In genomic region chr22:41345807-41346335, GRCh38 we compare ENCODE assay signal across 39 cellular contexts.
"Had no signal": no experiment of that assay in that cellular context is flagged by ENCODE, and none has a peak within 500 bp of the region (broad histone marks: within the 10 kb centered on the region; RNA-seq: fewer than 3 reads in every experiment).

No MANE protein-coding gene starts in this region.

- H3K9me3 Mint-ChIP-seq: activated B cell treated with CpG ODN at 0.5 μM for 24 hours; activated CD4-positive, alpha-beta memory T cell treated with anti-CD3 and anti-CD28 coated beads for 36 hours; activated CD4-positive, alpha-beta T cell treated with anti-CD3 and anti-CD28 coated beads, Interleukin-2, amount 10 ng/mL, durations not matched to agents 24 days and 14 days; activated CD8-positive, alpha-beta T cell treated with anti-CD3 and anti-CD28 coated beads for 36 hours; activated naive CD4-positive, alpha-beta T cell treated with anti-CD3 and anti-CD28 coated beads, Interleukin-2, amount 10 ng/mL, durations not matched to agents 7 days and 5 days; activated naive CD4-positive, alpha-beta T cell treated with anti-CD3 and anti-CD28 coated beads, Interleukin-2, amount 50 U/mL, for 24 hours; activated naive CD8-positive, alpha-beta T cell treated with anti-CD3 and anti-CD28 coated beads, Interleukin-2, amount 10 ng/mL, durations not matched to agents 7 days and 5 days; activated naive CD8-positive, alpha-beta T cell treated with anti-CD3 and anti-CD28 coated beads, Interleukin-2, amount 50 U/mL, for 24 hours; activated T-cell treated with anti-CD3 and anti-CD28 coated beads, Interleukin-2, amount 50 U/mL, for 4 hours; activated T-cell treated with anti-CD3 and anti-CD28 coated beads, Interleukin-2, amount 50 U/mL, for 72 hours; activated T-helper 1 cell treated with anti-CD3 and anti-CD28 coated beads, Interleukin-12 subunit alpha, Interleukin-12 subunit beta, Interleukin-2, Interleukin-4 antibody, amounts not matched to agents 30 ng/mL and 10 ng/mL and 1 ng/mL, durations not matched to agents 14 hours and 24 hours and 36 hours; activated T-helper 17 cell treated with anti-CD3 and anti-CD28 coated beads, Interleukin-2, amount 50 U/mL, for 72 hours; brain; central memory CD8-positive, alpha-beta T cell; T-helper 1 cell treated with Interleukin-12 subunit alpha and Interleukin-12 subunit beta and Interleukin-4 antibody, amounts not matched to agents 30 μg/mL and 1 μg/mL, for 36 hours; T-helper 2 cell treated with Interferon-gamma antibody and Interleukin-4, amounts not matched to agents 5 μg/mL and 100 μg/mL, for 36 hours had no signal

- H3K27ac Mint-ChIP-seq: activated B cell treated with CpG ODN at 0.5 μM for 24 hours; activated CD4-positive, alpha-beta memory T cell treated with anti-CD3 and anti-CD28 coated beads for 36 hours; activated CD4-positive, alpha-beta T cell treated with anti-CD3 and anti-CD28 coated beads, Interleukin-2, amount 10 ng/mL, durations not matched to agents 24 days and 14 days; activated CD8-positive, alpha-beta T cell treated with anti-CD3 and anti-CD28 coated beads for 36 hours; activated naive CD4-positive, alpha-beta T cell treated with anti-CD3 and anti-CD28 coated beads, Interleukin-2, amount 10 ng/mL, durations not matched to agents 7 days and 5 days; activated naive CD4-positive, alpha-beta T cell treated with anti-CD3 and anti-CD28 coated beads, Interleukin-2, amount 50 U/mL, for 24 hours; activated naive CD8-positive, alpha-beta T cell; activated naive CD8-positive, alpha-beta T cell treated with anti-CD3 and anti-CD28 coated beads, Interleukin-2, amount 10 ng/mL, durations not matched to agents 7 days and 5 days; activated naive CD8-positive, alpha-beta T cell treated with anti-CD3 and anti-CD28 coated beads, Interleukin-2, amount 50 U/mL, for 24 hours; activated T-cell treated with anti-CD3 and anti-CD28 coated beads, Interleukin-2, amount 50 U/mL, for 72 hours; activated T-helper 1 cell treated with anti-CD3 and anti-CD28 coated beads, Interleukin-12 subunit alpha, Interleukin-12 subunit beta, Interleukin-2, Interleukin-4 antibody, amounts not matched to agents 30 ng/mL and 10 ng/mL and 1 ng/mL, durations not matched to agents 14 hours and 24 hours and 36 hours; activated T-helper 17 cell treated with anti-CD3 and anti-CD28 coated beads, Interleukin-2, amount 50 U/mL, for 72 hours; brain; T-helper 1 cell treated with Interleukin-12 subunit alpha and Interleukin-12 subunit beta and Interleukin-4 antibody, amounts not matched to agents 30 μg/mL and 1 μg/mL, for 36 hours; T-helper 2 cell treated with Interferon-gamma antibody and Interleukin-4, amounts not matched to agents 5 μg/mL and 100 μg/mL, for 36 hours had no signal

- H3K4me1 Mint-ChIP-seq: activated B cell treated with CpG ODN at 0.5 μM for 24 hours; activated naive CD4-positive, alpha-beta T cell treated with anti-CD3 and anti-CD28 coated beads, Interleukin-2, amount 50 U/mL, for 24 hours; brain had no signal

- ATAC-seq: activated CD8-positive, alpha-beta T cell treated with anti-CD3 and anti-CD28 coated beads for 36 hours; activated naive CD8-positive, alpha-beta T cell treated with anti-CD3 and anti-CD28 coated beads, Interleukin-2, amount 50 U/mL, for 24 hours; activated T-cell treated with anti-CD3 and anti-CD28 coated beads, Interleukin-2, amount 50 U/mL, for 4 hours; activated T-cell treated with anti-CD3 and anti-CD28 coated beads, Interleukin-2, amount 50 U/mL, for 72 hours; activated T-helper 17 cell treated with anti-CD3 and anti-CD28 coated beads, Interleukin-2, amount 50 U/mL, for 72 hours had no signal

- H3K27me3 Mint-ChIP-seq: activated B cell treated with CpG ODN at 0.5 μM for 24 hours; activated CD4-positive, alpha-beta memory T cell treated with anti-CD3 and anti-CD28 coated beads for 36 hours; activated CD4-positive, alpha-beta T cell treated with anti-CD3 and anti-CD28 coated beads, Interleukin-2, amount 10 ng/mL, durations not matched to agents 24 days and 14 days; activated CD8-positive, alpha-beta T cell treated with anti-CD3 and anti-CD28 coated beads for 36 hours; activated naive CD4-positive, alpha-beta T cell treated with anti-CD3 and anti-CD28 coated beads, Interleukin-2, amount 10 ng/mL, durations not matched to agents 7 days and 5 days; activated naive CD4-positive, alpha-beta T cell treated with anti-CD3 and anti-CD28 coated beads, Interleukin-2, amount 50 U/mL, for 24 hours; activated naive CD8-positive, alpha-beta T cell; activated naive CD8-positive, alpha-beta T cell treated with anti-CD3 and anti-CD28 coated beads, Interleukin-2, amount 10 ng/mL, durations not matched to agents 7 days and 5 days; activated naive CD8-positive, alpha-beta T cell treated with anti-CD3 and anti-CD28 coated beads, Interleukin-2, amount 50 U/mL, for 24 hours; activated T-helper 17 cell treated with anti-CD3 and anti-CD28 coated beads, Interleukin-2, amount 50 U/mL, for 72 hours; brain; central memory CD8-positive, alpha-beta T cell had no signal

- H3K27ac ChIP-seq: ascending aorta, cardiac muscle cell, VCaP had no signal

- H3K27me3 ChIP-seq: ascending aorta, cardiac muscle cell had no signal

- H3K4me3 Mint-ChIP-seq: activated B cell treated with CpG ODN at 0.5 μM for 24 hours; activated CD4-positive, alpha-beta memory T cell treated with anti-CD3 and anti-CD28 coated beads for 36 hours; activated CD4-positive, alpha-beta T cell treated with anti-CD3 and anti-CD28 coated beads, Interleukin-2, amount 10 ng/mL, durations not matched to agents 24 days and 14 days; activated CD8-positive, alpha-beta T cell treated with anti-CD3 and anti-CD28 coated beads for 36 hours; activated naive CD4-positive, alpha-beta T cell treated with anti-CD3 and anti-CD28 coated beads, Interleukin-2, amount 10 ng/mL, durations not matched to agents 7 days and 5 days; activated naive CD4-positive, alpha-beta T cell treated with anti-CD3 and anti-CD28 coated beads, Interleukin-2, amount 50 U/mL, for 24 hours; activated naive CD8-positive, alpha-beta T cell; activated naive CD8-positive, alpha-beta T cell treated with anti-CD3 and anti-CD28 coated beads, Interleukin-2, amount 10 ng/mL, durations not matched to agents 7 days and 5 days; activated naive CD8-positive, alpha-beta T cell treated with anti-CD3 and anti-CD28 coated beads, Interleukin-2, amount 50 U/mL, for 24 hours; activated T-cell treated with anti-CD3 and anti-CD28 coated beads, Interleukin-2, amount 50 U/mL, for 4 hours; activated T-cell treated with anti-CD3 and anti-CD28 coated beads, Interleukin-2, amount 50 U/mL, for 72 hours; activated T-helper 1 cell treated with anti-CD3 and anti-CD28 coated beads, Interleukin-12 subunit alpha, Interleukin-12 subunit beta, Interleukin-2, Interleukin-4 antibody, amounts not matched to agents 30 ng/mL and 10 ng/mL and 1 ng/mL, durations not matched to agents 14 hours and 24 hours and 36 hours; activated T-helper 17 cell treated with anti-CD3 and anti-CD28 coated beads, Interleukin-2, amount 50 U/mL, for 72 hours; brain; central memory CD8-positive, alpha-beta T cell; T-helper 1 cell treated with Interleukin-12 subunit alpha and Interleukin-12 subunit beta and Interleukin-4 antibody, amounts not matched to agents 30 μg/mL and 1 μg/mL, for 36 hours; T-helper 2 cell treated with Interferon-gamma antibody and Interleukin-4, amounts not matched to agents 5 μg/mL and 100 μg/mL, for 36 hours had no signal

- H3K4me1 ChIP-seq: ascending aorta had no signal

- FAIRE-seq: bronchial epithelial cell, TTC549 had no signal

- H3K9me3 ChIP-seq: ascending aorta had no signal

- DNase-seq: activated B cell treated with CpG ODN at 0.5 μM for 24 hours; activated CD4-positive, alpha-beta memory T cell treated with anti-CD3 and anti-CD28 coated beads for 36 hours; activated CD4-positive, alpha-beta T cell treated with anti-CD3 and anti-CD28 coated beads for 4 hours; activated CD4-positive, alpha-beta T cell treated with anti-CD3 and anti-CD28 coated beads, Interleukin-2, amount 10 ng/mL, durations not matched to agents 24 days and 14 days; activated CD4-positive, alpha-beta T cell treated with anti-CD3 and anti-CD28 coated beads, Interleukin-2, amount 50 U/mL, for 1 hour; activated CD4-positive, alpha-beta T cell treated with anti-CD3 and anti-CD28 coated beads, Interleukin-2, amount 50 U/mL, for 4 hours; activated CD4-positive, CD25-positive, alpha-beta regulatory T cell treated with anti-CD3 and anti-CD28 coated beads, Interleukin-2, amount 50 U/mL, for 72 hours; activated CD8-positive, alpha-beta memory T cell treated with anti-CD3 and anti-CD28 coated beads, Interleukin-2, amount 50 U/mL, for 4 hours; activated CD8-positive, alpha-beta T cell treated with anti-CD3 and anti-CD28 coated beads for 36 hours; activated effector memory CD4-positive, alpha-beta T cell treated with anti-CD3 and anti-CD28 coated beads, Interleukin-2, amount 50 U/mL, for 16 hours; activated gamma-delta T cell treated with Interleukin-2 at 50 U/mL for 16 hours; activated naive CD4-positive, alpha-beta T cell treated with anti-CD3 and anti-CD28 coated beads, Interleukin-2, amount 10 ng/mL, durations not matched to agents 7 days and 5 days; activated naive CD4-positive, alpha-beta T cell treated with Interleukin-2 at 50 U/mL for 16 hours; activated naive CD8-positive, alpha-beta T cell treated with anti-CD3 and anti-CD28 coated beads, Interleukin-2, amount 10 ng/mL, durations not matched to agents 7 days and 5 days; activated naive CD8-positive, alpha-beta T cell treated with anti-CD3 and anti-CD28 coated beads, Interleukin-2, amount 50 U/mL, for 24 hours; activated T-cell treated with anti-CD3 and anti-CD28 coated beads for 4 hours; activated T-cell treated with anti-CD3 and anti-CD28 coated beads, Interleukin-2, amount 50 U/mL, for 1 hour; activated T-cell treated with anti-CD3 and anti-CD28 coated beads, Interleukin-2, amount 50 U/mL, for 4 hours; activated T-cell treated with anti-CD3 and anti-CD28 coated beads, Interleukin-2, amount 50 U/mL, for 72 hours; amygdala; anterior cingulate cortex; caudate nucleus; cerebellar nuclear complex; T-helper 1 cell; T-helper 2 cell; T-helper 9 cell had no signal

- H3K4me3 ChIP-seq: ascending aorta, cardiac muscle cell had no signal
